ENCODE assay signal across 33 cellular contexts in the genomic region with DNA sequence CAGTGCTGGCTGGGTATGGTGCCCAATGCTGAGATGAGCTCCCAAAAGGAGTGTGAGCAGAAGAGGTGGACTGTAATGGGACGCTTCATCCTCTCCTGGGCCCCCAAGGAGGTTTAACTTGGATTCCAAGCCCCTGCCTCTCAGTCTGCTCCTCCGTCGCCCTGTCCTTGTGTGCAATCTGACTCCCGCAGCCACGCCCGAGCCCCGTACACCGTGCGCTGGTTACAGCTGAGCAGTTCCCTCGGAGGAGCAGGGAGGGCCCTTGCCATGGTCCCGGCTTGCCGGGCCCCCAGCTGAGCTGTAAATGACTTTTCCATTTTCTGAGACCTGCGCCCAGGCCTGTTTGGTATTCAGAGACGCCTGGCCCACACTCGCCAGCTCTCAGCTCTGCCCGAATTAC. TPM values are rescaled to one million over a fixed set of nuclear protein-coding genes. Genes with fewer than 3 reads are reported as not detected.
"Had no signal": no experiment of that assay in that cellular context is flagged by ENCODE, and none has a peak within 500 bp of the region (broad histone marks: within the 10 kb centered on the region; RNA-seq: fewer than 3 reads in every experiment).

No MANE protein-coding gene starts in this region.

- H3K27ac ChIP-seq: PC-9, RWPE1, VCaP had no signal

- DNase-seq: activated CD4-positive, alpha-beta memory T cell treated with anti-CD3 and anti-CD28 coated beads, Interleukin-2, amount 10 ng/mL, durations not matched to agents 7 days and 5 days; activated CD4-positive, alpha-beta T cell treated with anti-CD3 and anti-CD28 coated beads for 1 hour; activated CD4-positive, alpha-beta T cell treated with anti-CD3 and anti-CD28 coated beads for 48 hours; activated CD4-positive, CD25-positive, alpha-beta regulatory T cell; activated CD8-positive, alpha-beta memory T cell treated with anti-CD3 and anti-CD28 coated beads for 24 hours; activated CD8-positive, alpha-beta memory T cell treated with anti-CD3 and anti-CD28 coated beads, Interleukin-2, amount 10 ng/mL, durations not matched to agents 7 days and 5 days; activated CD8-positive, alpha-beta memory T cell treated with anti-CD3 and anti-CD28 coated beads, Interleukin-2, amount 50 U/mL, for 48 hours; activated effector memory CD4-positive, alpha-beta T cell treated with Interleukin-2 at 50 U/mL for 16 hours; activated naive CD4-positive, alpha-beta T cell treated with anti-CD3 and anti-CD28 coated beads, Interleukin-2, amount 10 ng/mL, durations not matched to agents 7 days and 5 days; activated naive CD8-positive, alpha-beta T cell treated with anti-CD3 and anti-CD28 coated beads, Interleukin-2, amount 50 U/mL, for 24 hours; activated T-cell treated with anti-CD3 and anti-CD28 coated beads, Interleukin-2, amount 50 U/mL, for 48 hours; anterior cingulate cortex; NCI-H1105; NCI-H1417 treated with DMSO at 0.1 percent for 48 hours; NCI-H1930; NCI-H2081 treated with DMSO at 0.1 percent for 48 hours; NCI-H2171; NCI-H510A; NCI-H748 treated with DMSO at 0.1 percent for 48 hours; NK-92 treated with Interleukin-12 subunit alpha and Interleukin-12 subunit beta, amount 100 ng/mL, for 24 hours; PC-9; SIG-M5; SW 1271; T-helper 1 cell; T-helper 2 cell; T-helper 9 cell had no signal

- ATAC-seq: activated CD8-positive, alpha-beta memory T cell treated with anti-CD3 and anti-CD28 coated beads, Interleukin-2, amount 10 ng/mL, durations not matched to agents 7 days and 5 days; activated naive CD8-positive, alpha-beta T cell treated with anti-CD3 and anti-CD28 coated beads, Interleukin-2, amount 50 U/mL, for 24 hours; Right ventricle myocardium inferior had no signal

- H3K36me3 Mint-ChIP-seq: activated CD8-positive, alpha-beta memory T cell treated with anti-CD3 and anti-CD28 coated beads, Interleukin-2, amount 10 ng/mL, durations not matched to agents 7 days and 5 days; activated naive CD4-positive, alpha-beta T cell treated with anti-CD3 and anti-CD28 coated beads, Interleukin-2, amount 10 ng/mL, durations not matched to agents 7 days and 5 days; activated naive CD8-positive, alpha-beta T cell; brain had no signal

- H3K4me3 ChIP-seq: PC-9 had no signal

- H3K4me3 Mint-ChIP-seq: activated CD4-positive, alpha-beta memory T cell treated with anti-CD3 and anti-CD28 coated beads, Interleukin-2, amount 10 ng/mL, durations not matched to agents 7 days and 5 days; activated CD8-positive, alpha-beta memory T cell treated with anti-CD3 and anti-CD28 coated beads, Interleukin-2, amount 10 ng/mL, durations not matched to agents 7 days and 5 days; activated naive CD4-positive, alpha-beta T cell treated with anti-CD3 and anti-CD28 coated beads, Interleukin-2, amount 10 ng/mL, durations not matched to agents 7 days and 5 days; activated naive CD8-positive, alpha-beta T cell; activated naive CD8-positive, alpha-beta T cell treated with anti-CD3 and anti-CD28 coated beads, Interleukin-2, amount 50 U/mL, for 24 hours had no signal

- H3K4me2 ChIP-seq: PC-9 had no signal

- H3K9me3 Mint-ChIP-seq: activated CD4-positive, alpha-beta memory T cell treated with anti-CD3 and anti-CD28 coated beads, Interleukin-2, amount 10 ng/mL, durations not matched to agents 7 days and 5 days; activated naive CD4-positive, alpha-beta T cell treated with anti-CD3 and anti-CD28 coated beads, Interleukin-2, amount 10 ng/mL, durations not matched to agents 7 days and 5 days; activated naive CD8-positive, alpha-beta T cell treated with anti-CD3 and anti-CD28 coated beads, Interleukin-2, amount 50 U/mL, for 24 hours; brain had no signal

- H2AFZ ChIP-seq: PC-9 had no signal

- H3K4me1 Mint-ChIP-seq: activated CD4-positive, alpha-beta memory T cell treated with anti-CD3 and anti-CD28 coated beads, Interleukin-2, amount 10 ng/mL, durations not matched to agents 7 days and 5 days; activated CD8-positive, alpha-beta memory T cell treated with anti-CD3 and anti-CD28 coated beads, Interleukin-2, amount 10 ng/mL, durations not matched to agents 7 days and 5 days; activated naive CD4-positive, alpha-beta T cell treated with anti-CD3 and anti-CD28 coated beads, Interleukin-2, amount 10 ng/mL, durations not matched to agents 7 days and 5 days; activated naive CD8-positive, alpha-beta T cell treated with anti-CD3 and anti-CD28 coated beads, Interleukin-2, amount 50 U/mL, for 24 hours had no signal

- H3K27ac Mint-ChIP-seq: activated CD4-positive, alpha-beta memory T cell treated with anti-CD3 and anti-CD28 coated beads, Interleukin-2, amount 10 ng/mL, durations not matched to agents 7 days and 5 days; activated CD8-positive, alpha-beta memory T cell treated with anti-CD3 and anti-CD28 coated beads, Interleukin-2, amount 10 ng/mL, durations not matched to agents 7 days and 5 days; activated naive CD4-positive, alpha-beta T cell treated with anti-CD3 and anti-CD28 coated beads, Interleukin-2, amount 10 ng/mL, durations not matched to agents 7 days and 5 days; activated naive CD8-positive, alpha-beta T cell; activated naive CD8-positive, alpha-beta T cell treated with anti-CD3 and anti-CD28 coated beads, Interleukin-2, amount 50 U/mL, for 24 hours had no signal

RNA-seq across cellular contexts. Expression of a gene that starts 53.7 kb away (rescaled TPM):
- total RNA-seq: activated CD4-positive, alpha-beta memory T cell treated with anti-CD3 and anti-CD28 coated beads, Interleukin-2, amount 10 ng/mL, durations not matched to agents 7 days and 5 days; activated CD8-positive, alpha-beta memory T cell treated with anti-CD3 and anti-CD28 coated beads, Interleukin-2, amount 10 ng/mL, durations not matched to agents 7 days and 5 days; bronchial epithelial cell; MCF 10A; PC-9; Right ventricle myocardium inferior had no signal
